Comparison of ENCODE assay signal across 7 cellular contexts in genomic region chr16:30571444-30572322, GRCh38. TPM values are rescaled to one million over a fixed set of nuclear protein-coding genes. Genes with fewer than 3 reads are reported as not detected.
DNase-seq lines count a peak whose midpoint lies in the region; ATAC-seq, FAIRE-seq and TF ChIP-seq lines count a peak whose summit lies in the region.

Gene ZNF688 (minus strand): TSS chr16:30571714. CDS start chr16:30571629, 85 bp downstream.

- intact Hi-C loops in gastrocnemius medialis (cut with DNase I; ENCODE audit: low total_unique reads) = loop anchor here (1.0 to 5.0 kb wide), 6 partner anchors 10 to 63 kb away; partner anchors contain the start of genes ZNF764 and ZNF785

- peaks cover 33% of the 10 kb centered on the region for H3K4me1 Mint-ChIP-seq in brain

- peak within 1 kb of the TSS; percentile 91 to 99 (median 94) for H3K4me3 Mint-ChIP-seq in brain

- H3K9me3 ChIP-seq in iPS DF 6.9 (ENCODE audit: control insufficient read depth, insufficient read depth, low read length) (no peaks in the 10 kb centered on the region), gastrocnemius medialis (no peaks in the 10 kb centered on the region)

- peak; percentile 55 for ATAC-seq in GM18517 (IDR thresholded peaks at IDR 0.05; ENCODE audit: unreplicated experiment)
- peak; percentile 84 for ATAC-seq in HG03045 (IDR thresholded peaks at IDR 0.05; ENCODE audit: unreplicated experiment)
- peak; percentile 96 for ATAC-seq in gastrocnemius medialis

- H3K9me3 Mint-ChIP-seq in brain = peaks cover 0 to 5% (median 0%) of the 10 kb centered on the region in 5 experiments

- H3K27me3 ChIP-seq in iPS DF 6.9 (ENCODE audit: control insufficient read depth, insufficient read depth, low read length) = no peaks in the 10 kb centered on the region
- H3K27me3 ChIP-seq in gastrocnemius medialis = no peaks in the 10 kb centered on the region

- in situ Hi-C loops in gastrocnemius medialis (cut with MboI; ENCODE audit: low sequenced_read_pairs in 4 of 4) = loop anchor here in 2 of 4 donors (5.0 to 10.0 kb wide), 2 partner anchors 63 to 81 kb away; partner anchors contain the start of gene PRR14 (in 1 of the 2)

- no peak for TF ChIP-seq CTCF in brain (conservative IDR thresholded peaks at IDR 0.05)
- no peak for TF ChIP-seq CTCF in gastrocnemius medialis (IDR thresholded peaks at IDR 0.05 in 4 of 5, conservative IDR thresholded peaks at IDR 0.05 in 1 of 5)

- H3K36me3 Mint-ChIP-seq in brain = no peaks in the 10 kb centered on the region

- no peak within 1 kb of the TSS for H3K27ac ChIP-seq in iPS DF 6.9 (ENCODE audit: low read length)
- H3K27ac ChIP-seq in gastrocnemius medialis = peak within 1 kb of the TSS; percentile 84 to 99 (median 98)

- DNase-seq in NCI-H2107 treated with DMSO at 0.1 percent for 48 hours (lab: John Stamatoyannopoulos, UW; ENCODE audit: unreplicated experiment) (peak; percentile 94), iPS DF 6.9 (ENCODE audit: low read depth, low spot score) (peak; percentile 75), gastrocnemius medialis (peak; percentile 95 to 96)

- TF ChIP-seq POLR2A in gastrocnemius medialis (IDR thresholded peaks at IDR 0.05) = peak in 1 of 2 donors; percentile 68

- H3K4me1 ChIP-seq in iPS DF 6.9 (ENCODE audit: control insufficient read depth, insufficient read depth, low read length) (peaks cover 1% of the 10 kb centered on the region), gastrocnemius medialis (peaks cover 21 to 24% of the 10 kb centered on the region in 2 donors)

- peak within 1 kb of the TSS; percentile 99 to 100 (median 99) for H3K27ac Mint-ChIP-seq in brain

- no CpG with 5 or more reads among the region's 67 CpGs for WGBS in iPS DF 6.9 (ENCODE audit: insufficient coverage, insufficient read length)

- H3K36me3 ChIP-seq in iPS DF 6.9 (ENCODE audit: control insufficient read depth, insufficient read depth, low read length) = no peaks in the 10 kb centered on the region
- H3K36me3 ChIP-seq in gastrocnemius medialis = no peaks in the 10 kb centered on the region

- peak; percentile 73 for FAIRE-seq in TTC549 (lab: Jason Lieb, UNC)

- no peaks in the 10 kb centered on the region for H3K27me3 Mint-ChIP-seq in brain

- H3K4me3 ChIP-seq in iPS DF 6.9 (ENCODE audit: low read length) (peak within 1 kb of the TSS; percentile 68; the same call in 1 of the 2 replicates), gastrocnemius medialis (peak within 1 kb of the TSS; percentile 75 to 96 (median 86))

RNA-seq across cellular contexts. Expression of gene ZNF688, which starts in this region (rescaled TPM):
- polyA plus RNA-seq in brain (ENCODE audit: insufficient read depth, low read depth, low replicate concordance) = 25.1 TPM
- total RNA-seq in gastrocnemius medialis = 10 to 100 TPM; 11.0 to 38.2 (median 18.5) TPM
